ENCODE assay signal across 1 cellular context in the genomic region with DNA sequence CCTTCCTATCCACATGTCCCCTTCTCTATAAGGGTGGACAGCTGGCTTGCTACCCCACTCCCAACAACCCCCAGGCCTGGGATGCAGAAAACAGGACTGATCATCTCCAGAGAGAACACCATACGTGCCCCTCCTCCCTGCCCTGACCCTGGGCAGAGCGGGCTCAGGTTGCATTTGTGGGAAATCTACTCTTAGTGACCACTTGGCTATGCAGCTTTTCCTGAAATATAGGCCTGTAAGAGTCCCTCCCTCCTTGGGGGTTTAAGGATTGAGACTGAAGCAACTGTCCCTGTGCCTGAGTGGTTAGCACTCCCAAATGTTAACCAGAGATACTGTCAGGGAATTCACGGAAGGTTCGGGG.
TF ChIP-seq lines count a peak whose summit lies in the region.

No MANE protein-coding gene starts in this region.

TF ChIP-seq in WTC11, 78 proteins besides CTCF, POLR2A, EP300 and RAD21 (continued from another document):
- TF ChIP-seq, protein P1, sequence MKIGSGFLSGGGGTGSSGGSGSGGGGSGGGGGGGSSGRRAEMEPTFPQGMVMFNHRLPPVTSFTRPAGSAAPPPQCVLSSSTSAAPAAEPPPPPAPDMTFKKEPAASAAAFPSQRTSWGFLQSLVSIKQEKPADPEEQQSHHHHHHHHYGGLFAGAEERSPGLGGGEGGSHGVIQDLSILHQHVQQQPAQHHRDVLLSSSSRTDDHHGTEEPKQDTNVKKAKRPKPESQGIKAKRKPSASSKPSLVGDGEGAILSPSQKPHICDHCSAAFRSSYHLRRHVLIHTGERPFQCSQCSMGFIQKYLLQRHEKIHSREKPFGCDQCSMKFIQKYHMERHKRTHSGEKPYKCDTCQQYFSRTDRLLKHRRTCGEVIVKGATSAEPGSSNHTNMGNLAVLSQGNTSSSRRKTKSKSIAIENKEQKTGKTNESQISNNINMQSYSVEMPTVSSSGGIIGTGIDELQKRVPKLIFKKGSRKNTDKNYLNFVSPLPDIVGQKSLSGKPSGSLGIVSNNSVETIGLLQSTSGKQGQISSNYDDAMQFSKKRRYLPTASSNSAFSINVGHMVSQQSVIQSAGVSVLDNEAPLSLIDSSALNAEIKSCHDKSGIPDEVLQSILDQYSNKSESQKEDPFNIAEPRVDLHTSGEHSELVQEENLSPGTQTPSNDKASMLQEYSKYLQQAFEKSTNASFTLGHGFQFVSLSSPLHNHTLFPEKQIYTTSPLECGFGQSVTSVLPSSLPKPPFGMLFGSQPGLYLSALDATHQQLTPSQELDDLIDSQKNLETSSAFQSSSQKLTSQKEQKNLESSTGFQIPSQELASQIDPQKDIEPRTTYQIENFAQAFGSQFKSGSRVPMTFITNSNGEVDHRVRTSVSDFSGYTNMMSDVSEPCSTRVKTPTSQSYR (CRISPR knock-in tag; IDR thresholded peaks at IDR 0.05) = no peak
- TF ChIP-seq MLX (CRISPR knock-in tag; IDR thresholded peaks at IDR 0.05) = no peak
- TF ChIP-seq, protein P2, sequence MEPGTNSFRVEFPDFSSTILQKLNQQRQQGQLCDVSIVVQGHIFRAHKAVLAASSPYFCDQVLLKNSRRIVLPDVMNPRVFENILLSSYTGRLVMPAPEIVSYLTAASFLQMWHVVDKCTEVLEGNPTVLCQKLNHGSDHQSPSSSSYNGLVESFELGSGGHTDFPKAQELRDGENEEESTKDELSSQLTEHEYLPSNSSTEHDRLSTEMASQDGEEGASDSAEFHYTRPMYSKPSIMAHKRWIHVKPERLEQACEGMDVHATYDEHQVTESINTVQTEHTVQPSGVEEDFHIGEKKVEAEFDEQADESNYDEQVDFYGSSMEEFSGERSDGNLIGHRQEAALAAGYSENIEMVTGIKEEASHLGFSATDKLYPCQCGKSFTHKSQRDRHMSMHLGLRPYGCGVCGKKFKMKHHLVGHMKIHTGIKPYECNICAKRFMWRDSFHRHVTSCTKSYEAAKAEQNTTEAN (CRISPR knock-in tag; IDR thresholded peaks at IDR 0.05) = no peak
- TF ChIP-seq, protein P3, sequence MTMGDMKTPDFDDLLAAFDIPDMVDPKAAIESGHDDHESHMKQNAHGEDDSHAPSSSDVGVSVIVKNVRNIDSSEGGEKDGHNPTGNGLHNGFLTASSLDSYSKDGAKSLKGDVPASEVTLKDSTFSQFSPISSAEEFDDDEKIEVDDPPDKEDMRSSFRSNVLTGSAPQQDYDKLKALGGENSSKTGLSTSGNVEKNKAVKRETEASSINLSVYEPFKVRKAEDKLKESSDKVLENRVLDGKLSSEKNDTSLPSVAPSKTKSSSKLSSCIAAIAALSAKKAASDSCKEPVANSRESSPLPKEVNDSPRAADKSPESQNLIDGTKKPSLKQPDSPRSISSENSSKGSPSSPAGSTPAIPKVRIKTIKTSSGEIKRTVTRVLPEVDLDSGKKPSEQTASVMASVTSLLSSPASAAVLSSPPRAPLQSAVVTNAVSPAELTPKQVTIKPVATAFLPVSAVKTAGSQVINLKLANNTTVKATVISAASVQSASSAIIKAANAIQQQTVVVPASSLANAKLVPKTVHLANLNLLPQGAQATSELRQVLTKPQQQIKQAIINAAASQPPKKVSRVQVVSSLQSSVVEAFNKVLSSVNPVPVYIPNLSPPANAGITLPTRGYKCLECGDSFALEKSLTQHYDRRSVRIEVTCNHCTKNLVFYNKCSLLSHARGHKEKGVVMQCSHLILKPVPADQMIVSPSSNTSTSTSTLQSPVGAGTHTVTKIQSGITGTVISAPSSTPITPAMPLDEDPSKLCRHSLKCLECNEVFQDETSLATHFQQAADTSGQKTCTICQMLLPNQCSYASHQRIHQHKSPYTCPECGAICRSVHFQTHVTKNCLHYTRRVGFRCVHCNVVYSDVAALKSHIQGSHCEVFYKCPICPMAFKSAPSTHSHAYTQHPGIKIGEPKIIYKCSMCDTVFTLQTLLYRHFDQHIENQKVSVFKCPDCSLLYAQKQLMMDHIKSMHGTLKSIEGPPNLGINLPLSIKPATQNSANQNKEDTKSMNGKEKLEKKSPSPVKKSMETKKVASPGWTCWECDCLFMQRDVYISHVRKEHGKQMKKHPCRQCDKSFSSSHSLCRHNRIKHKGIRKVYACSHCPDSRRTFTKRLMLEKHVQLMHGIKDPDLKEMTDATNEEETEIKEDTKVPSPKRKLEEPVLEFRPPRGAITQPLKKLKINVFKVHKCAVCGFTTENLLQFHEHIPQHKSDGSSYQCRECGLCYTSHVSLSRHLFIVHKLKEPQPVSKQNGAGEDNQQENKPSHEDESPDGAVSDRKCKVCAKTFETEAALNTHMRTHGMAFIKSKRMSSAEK (CRISPR knock-in tag; IDR thresholded peaks at IDR 0.05; ENCODE audit: borderline replicate concordance) = no peak
- no peak for TF ChIP-seq ZMAT4 (CRISPR knock-in tag; IDR thresholded peaks at IDR 0.05)
- TF ChIP-seq ZNF121 (CRISPR knock-in tag; IDR thresholded peaks at IDR 0.05) = no peak
TF ChIP-seq in WTC11: peak in this region for 0.
